1 cellular context compared by ENCODE assay signal in the genomic region with DNA sequence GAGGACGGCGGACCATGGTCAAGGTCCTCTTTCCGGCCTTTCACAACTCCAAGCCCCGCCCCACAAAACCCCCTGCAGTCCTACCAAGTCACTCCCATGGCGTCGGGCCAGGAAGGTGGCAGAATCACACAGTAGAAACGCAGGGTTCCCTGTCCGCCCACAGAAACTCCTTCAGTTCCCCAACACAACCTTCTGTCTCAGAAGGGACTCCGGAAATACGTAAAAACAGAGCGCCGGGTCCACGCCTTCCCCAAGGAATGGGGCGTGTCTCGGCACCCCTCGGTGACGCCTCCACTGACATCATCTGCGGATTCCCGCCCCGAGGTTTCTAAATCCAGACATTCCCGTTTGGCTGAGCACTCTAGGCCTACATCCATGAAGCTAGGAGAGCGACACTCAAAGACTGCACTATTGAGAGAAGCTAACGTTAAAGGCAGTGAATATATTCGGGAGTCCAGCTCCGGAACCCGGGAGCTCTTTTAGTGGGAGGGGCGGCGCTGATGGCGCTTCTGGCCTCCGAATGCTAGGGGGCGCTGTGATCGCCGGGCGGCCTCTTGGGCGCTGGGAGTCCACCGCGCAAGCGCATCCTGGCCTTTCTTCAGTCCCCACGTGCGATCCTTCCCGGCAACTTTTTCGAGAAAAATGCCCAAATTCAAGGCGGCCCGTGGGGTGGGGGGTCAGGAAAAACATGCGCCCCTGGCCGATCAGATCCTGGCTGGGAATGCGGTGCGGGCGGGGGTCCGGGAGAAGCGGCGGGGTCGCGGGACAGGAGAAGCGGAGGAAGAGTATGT.
A peak's percentile ranks its signal among the peaks of the same experiment; 100 is the strongest.
TF ChIP-seq lines count a peak whose summit lies in the region.

A gene with protein sequence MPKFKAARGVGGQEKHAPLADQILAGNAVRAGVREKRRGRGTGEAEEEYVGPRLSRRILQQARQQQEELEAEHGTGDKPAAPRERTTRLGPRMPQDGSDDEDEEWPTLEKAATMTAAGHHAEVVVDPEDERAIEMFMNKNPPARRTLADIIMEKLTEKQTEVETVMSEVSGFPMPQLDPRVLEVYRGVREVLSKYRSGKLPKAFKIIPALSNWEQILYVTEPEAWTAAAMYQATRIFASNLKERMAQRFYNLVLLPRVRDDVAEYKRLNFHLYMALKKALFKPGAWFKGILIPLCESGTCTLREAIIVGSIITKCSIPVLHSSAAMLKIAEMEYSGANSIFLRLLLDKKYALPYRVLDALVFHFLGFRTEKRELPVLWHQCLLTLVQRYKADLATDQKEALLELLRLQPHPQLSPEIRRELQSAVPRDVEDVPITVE (plus strand): TSS at position 579 of the 791 bp plus-strand sequence. CDS start 64 bp downstream, at position 643.
A gene with protein sequence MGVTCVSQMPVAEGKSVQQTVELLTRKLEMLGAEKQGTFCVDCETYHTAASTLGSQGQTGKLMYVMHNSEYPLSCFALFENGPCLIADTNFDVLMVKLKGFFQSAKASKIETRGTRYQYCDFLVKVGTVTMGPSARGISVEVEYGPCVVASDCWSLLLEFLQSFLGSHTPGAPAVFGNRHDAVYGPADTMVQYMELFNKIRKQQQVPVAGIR (minus strand): TSS at position 219 of the 791 bp plus-strand sequence. CDS start 121 bp downstream, at position 98.

TF ChIP-seq in GM12878, 131 proteins besides CTCF, POLR2A, EP300 and RAD21 (continues in another document):
- TF ChIP-seq BACH1 (IDR thresholded peaks at IDR 0.05; ENCODE audit: borderline replicate concordance) (no peak), NR2F1 (conservative IDR thresholded peaks at IDR 0.05) (no peak), HDGF (IDR thresholded peaks at IDR 0.05) (no peak; the same call in 1 of the 2 replicates), YBX1 (IDR thresholded peaks at IDR 0.05) (no peak), TCF7 (IDR thresholded peaks at IDR 0.05; ENCODE audit: borderline replicate concordance) (peak; percentile 37; the same call in 1 of the 2 replicates), RBBP5 (conservative IDR thresholded peaks at IDR 0.05) (no peak), CBX3 (IDR thresholded peaks at IDR 0.05; ENCODE audit: borderline replicate concordance, low read depth) (no peak), MYC (IDR thresholded peaks at IDR 0.05; ENCODE audit: insufficient read depth, insufficient read length, insufficient replicate concordance, low read length, severe bottlenecking) (peak; percentile 89), ZZZ3 (IDR thresholded peaks at IDR 0.05; ENCODE audit: control insufficient read depth, insufficient read length, low read depth) (no peak), CBX5 (IDR thresholded peaks at IDR 0.05; ENCODE audit: low read depth) (no peak), BHLHE40 (IDR thresholded peaks at IDR 0.05; ENCODE audit: borderline replicate concordance in 1 of 2, low read depth in 2 of 2, low read length in 1 of 2) (peak; percentile 86 to 91), MEF2B (IDR thresholded peaks at IDR 0.05; ENCODE audit: partially characterized antibody, poor library complexity, severe bottlenecking) (peak; percentile 37), TAF1 (IDR thresholded peaks at IDR 0.05; ENCODE audit: borderline replicate concordance, low read depth, low read length) (peak; percentile 64), IRF4 (IDR thresholded peaks at IDR 0.05; ENCODE audit: low read depth, low read length) (peak; percentile 43; the same call in 1 of the 2 replicates), SMAD5 (IDR thresholded peaks at IDR 0.05; ENCODE audit: low read depth) (no peak; the same call in 1 of the 2 replicates), RB1 (IDR thresholded peaks at IDR 0.05; ENCODE audit: borderline replicate concordance) (peak; percentile 98; the same call in 1 of the 2 replicates), MYB (IDR thresholded peaks at IDR 0.05; ENCODE audit: borderline replicate concordance, low read depth, low read length) (no peak), RELA (IDR thresholded peaks at IDR 0.05; ENCODE audit: borderline replicate concordance, partially characterized antibody) (peak; percentile 52), ETV6 (conservative IDR thresholded peaks at IDR 0.05 in 1 of 2, IDR thresholded peaks at IDR 0.05 in 1 of 2; ENCODE audit: borderline replicate concordance in 1 of 2, low read depth in 1 of 2) (peak in 1 of 2 experiments; percentile 36; a peak in 1 of 4 replicates), RFX5 (IDR thresholded peaks at IDR 0.05; ENCODE audit: low read depth, low read length) (no peak), BCL11A (IDR thresholded peaks at IDR 0.05; ENCODE audit: low read depth, low read length) (no peak), STAT1 (conservative IDR thresholded peaks at IDR 0.05) (peak; percentile 82; the same call in 1 of the 2 replicates), SIN3A (IDR thresholded peaks at IDR 0.05; ENCODE audit: low read depth, low read length) (peak; percentile 64; the same call in 1 of the 2 replicates), MXI1 (IDR thresholded peaks at IDR 0.05; ENCODE audit: low read depth, low read length) (peak; percentile 99), ZNF24 (IDR thresholded peaks at IDR 0.05) (no peak), NR2C2 (IDR thresholded peaks at IDR 0.05; ENCODE audit: borderline replicate concordance, control insufficient read depth, insufficient read length, low read depth) (no peak), ZNF384 (IDR thresholded peaks at IDR 0.05; ENCODE audit: borderline replicate concordance, low read depth, low read length) (peak; percentile 15; the same call in 1 of the 2 replicates), JUND (IDR thresholded peaks at IDR 0.05; ENCODE audit: low read depth, low read length) (0 out of 2 replicates have a peak, but pooled peaks have one; percentile 24)
- TF ChIP-seq, protein P1, sequence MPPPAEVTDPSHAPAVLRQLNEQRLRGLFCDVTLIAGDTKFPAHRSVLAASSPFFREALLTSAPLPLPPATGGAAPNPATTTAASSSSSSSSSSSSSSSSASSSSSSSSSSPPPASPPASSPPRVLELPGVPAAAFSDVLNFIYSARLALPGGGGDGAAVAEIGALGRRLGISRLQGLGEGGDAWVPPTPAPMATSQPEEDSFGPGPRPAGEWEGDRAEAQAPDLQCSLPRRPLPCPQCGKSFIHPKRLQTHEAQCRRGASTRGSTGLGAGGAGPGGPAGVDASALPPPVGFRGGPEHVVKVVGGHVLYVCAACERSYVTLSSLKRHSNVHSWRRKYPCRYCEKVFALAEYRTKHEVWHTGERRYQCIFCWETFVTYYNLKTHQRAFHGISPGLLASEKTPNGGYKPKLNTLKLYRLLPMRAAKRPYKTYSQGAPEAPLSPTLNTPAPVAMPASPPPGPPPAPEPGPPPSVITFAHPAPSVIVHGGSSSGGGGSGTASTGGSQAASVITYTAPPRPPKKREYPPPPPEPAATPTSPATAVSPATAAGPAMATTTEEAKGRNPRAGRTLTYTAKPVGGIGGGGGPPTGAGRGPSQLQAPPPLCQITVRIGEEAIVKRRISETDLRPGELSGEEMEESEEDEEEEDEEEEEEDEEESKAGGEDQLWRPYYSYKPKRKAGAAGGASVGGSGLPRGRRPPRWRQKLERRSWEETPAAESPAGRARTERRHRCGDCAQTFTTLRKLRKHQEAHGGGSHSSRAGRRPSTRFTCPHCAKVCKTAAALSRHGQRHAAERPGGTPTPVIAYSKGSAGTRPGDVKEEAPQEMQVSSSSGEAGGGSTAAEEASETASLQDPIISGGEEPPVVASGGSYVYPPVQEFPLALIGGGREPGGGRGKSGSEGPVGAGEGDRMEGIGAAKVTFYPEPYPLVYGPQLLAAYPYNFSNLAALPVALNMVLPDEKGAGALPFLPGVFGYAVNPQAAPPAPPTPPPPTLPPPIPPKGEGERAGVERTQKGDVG (CRISPR knock-in tag; IDR thresholded peaks at IDR 0.05) = no peak
- TF ChIP-seq, protein P2, sequence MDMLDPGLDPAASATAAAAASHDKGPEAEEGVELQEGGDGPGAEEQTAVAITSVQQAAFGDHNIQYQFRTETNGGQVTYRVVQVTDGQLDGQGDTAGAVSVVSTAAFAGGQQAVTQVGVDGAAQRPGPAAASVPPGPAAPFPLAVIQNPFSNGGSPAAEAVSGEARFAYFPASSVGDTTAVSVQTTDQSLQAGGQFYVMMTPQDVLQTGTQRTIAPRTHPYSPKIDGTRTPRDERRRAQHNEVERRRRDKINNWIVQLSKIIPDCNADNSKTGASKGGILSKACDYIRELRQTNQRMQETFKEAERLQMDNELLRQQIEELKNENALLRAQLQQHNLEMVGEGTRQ (IDR thresholded peaks at IDR 0.05; ENCODE audit: borderline replicate concordance, low read depth, low read length) = no peak
- TF ChIP-seq, protein P3, sequence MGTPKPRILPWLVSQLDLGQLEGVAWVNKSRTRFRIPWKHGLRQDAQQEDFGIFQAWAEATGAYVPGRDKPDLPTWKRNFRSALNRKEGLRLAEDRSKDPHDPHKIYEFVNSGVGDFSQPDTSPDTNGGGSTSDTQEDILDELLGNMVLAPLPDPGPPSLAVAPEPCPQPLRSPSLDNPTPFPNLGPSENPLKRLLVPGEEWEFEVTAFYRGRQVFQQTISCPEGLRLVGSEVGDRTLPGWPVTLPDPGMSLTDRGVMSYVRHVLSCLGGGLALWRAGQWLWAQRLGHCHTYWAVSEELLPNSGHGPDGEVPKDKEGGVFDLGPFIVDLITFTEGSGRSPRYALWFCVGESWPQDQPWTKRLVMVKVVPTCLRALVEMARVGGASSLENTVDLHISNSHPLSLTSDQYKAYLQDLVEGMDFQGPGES (IDR thresholded peaks at IDR 0.05) = no peak; the same call in 1 of the 2 replicates
- TF ChIP-seq, protein P4, sequence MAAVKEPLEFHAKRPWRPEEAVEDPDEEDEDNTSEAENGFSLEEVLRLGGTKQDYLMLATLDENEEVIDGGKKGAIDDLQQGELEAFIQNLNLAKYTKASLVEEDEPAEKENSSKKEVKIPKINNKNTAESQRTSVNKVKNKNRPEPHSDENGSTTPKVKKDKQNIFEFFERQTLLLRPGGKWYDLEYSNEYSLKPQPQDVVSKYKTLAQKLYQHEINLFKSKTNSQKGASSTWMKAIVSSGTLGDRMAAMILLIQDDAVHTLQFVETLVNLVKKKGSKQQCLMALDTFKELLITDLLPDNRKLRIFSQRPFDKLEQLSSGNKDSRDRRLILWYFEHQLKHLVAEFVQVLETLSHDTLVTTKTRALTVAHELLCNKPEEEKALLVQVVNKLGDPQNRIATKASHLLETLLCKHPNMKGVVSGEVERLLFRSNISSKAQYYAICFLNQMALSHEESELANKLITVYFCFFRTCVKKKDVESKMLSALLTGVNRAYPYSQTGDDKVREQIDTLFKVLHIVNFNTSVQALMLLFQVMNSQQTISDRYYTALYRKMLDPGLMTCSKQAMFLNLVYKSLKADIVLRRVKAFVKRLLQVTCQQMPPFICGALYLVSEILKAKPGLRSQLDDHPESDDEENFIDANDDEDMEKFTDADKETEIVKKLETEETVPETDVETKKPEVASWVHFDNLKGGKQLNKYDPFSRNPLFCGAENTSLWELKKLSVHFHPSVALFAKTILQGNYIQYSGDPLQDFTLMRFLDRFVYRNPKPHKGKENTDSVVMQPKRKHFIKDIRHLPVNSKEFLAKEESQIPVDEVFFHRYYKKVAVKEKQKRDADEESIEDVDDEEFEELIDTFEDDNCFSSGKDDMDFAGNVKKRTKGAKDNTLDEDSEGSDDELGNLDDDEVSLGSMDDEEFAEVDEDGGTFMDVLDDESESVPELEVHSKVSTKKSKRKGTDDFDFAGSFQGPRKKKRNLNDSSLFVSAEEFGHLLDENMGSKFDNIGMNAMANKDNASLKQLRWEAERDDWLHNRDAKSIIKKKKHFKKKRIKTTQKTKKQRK (IDR thresholded peaks at IDR 0.05; ENCODE audit: low read depth, low read length) = no peak
- TF ChIP-seq, protein P5, sequence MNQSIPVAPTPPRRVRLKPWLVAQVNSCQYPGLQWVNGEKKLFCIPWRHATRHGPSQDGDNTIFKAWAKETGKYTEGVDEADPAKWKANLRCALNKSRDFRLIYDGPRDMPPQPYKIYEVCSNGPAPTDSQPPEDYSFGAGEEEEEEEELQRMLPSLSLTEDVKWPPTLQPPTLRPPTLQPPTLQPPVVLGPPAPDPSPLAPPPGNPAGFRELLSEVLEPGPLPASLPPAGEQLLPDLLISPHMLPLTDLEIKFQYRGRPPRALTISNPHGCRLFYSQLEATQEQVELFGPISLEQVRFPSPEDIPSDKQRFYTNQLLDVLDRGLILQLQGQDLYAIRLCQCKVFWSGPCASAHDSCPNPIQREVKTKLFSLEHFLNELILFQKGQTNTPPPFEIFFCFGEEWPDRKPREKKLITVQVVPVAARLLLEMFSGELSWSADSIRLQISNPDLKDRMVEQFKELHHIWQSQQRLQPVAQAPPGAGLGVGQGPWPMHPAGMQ (IDR thresholded peaks at IDR 0.05; ENCODE audit: borderline replicate concordance) = no peak
- TF ChIP-seq, protein P6, sequence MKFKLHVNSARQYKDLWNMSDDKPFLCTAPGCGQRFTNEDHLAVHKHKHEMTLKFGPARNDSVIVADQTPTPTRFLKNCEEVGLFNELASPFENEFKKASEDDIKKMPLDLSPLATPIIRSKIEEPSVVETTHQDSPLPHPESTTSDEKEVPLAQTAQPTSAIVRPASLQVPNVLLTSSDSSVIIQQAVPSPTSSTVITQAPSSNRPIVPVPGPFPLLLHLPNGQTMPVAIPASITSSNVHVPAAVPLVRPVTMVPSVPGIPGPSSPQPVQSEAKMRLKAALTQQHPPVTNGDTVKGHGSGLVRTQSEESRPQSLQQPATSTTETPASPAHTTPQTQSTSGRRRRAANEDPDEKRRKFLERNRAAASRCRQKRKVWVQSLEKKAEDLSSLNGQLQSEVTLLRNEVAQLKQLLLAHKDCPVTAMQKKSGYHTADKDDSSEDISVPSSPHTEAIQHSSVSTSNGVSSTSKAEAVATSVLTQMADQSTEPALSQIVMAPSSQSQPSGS (IDR thresholded peaks at IDR 0.05; ENCODE audit: low read length) = peak; percentile 78
- TF ChIP-seq, protein P7, sequence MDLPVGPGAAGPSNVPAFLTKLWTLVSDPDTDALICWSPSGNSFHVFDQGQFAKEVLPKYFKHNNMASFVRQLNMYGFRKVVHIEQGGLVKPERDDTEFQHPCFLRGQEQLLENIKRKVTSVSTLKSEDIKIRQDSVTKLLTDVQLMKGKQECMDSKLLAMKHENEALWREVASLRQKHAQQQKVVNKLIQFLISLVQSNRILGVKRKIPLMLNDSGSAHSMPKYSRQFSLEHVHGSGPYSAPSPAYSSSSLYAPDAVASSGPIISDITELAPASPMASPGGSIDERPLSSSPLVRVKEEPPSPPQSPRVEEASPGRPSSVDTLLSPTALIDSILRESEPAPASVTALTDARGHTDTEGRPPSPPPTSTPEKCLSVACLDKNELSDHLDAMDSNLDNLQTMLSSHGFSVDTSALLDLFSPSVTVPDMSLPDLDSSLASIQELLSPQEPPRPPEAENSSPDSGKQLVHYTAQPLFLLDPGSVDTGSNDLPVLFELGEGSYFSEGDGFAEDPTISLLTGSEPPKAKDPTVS (IDR thresholded peaks at IDR 0.05; ENCODE audit: low read depth, low read length) = no peak
- TF ChIP-seq, protein P8, sequence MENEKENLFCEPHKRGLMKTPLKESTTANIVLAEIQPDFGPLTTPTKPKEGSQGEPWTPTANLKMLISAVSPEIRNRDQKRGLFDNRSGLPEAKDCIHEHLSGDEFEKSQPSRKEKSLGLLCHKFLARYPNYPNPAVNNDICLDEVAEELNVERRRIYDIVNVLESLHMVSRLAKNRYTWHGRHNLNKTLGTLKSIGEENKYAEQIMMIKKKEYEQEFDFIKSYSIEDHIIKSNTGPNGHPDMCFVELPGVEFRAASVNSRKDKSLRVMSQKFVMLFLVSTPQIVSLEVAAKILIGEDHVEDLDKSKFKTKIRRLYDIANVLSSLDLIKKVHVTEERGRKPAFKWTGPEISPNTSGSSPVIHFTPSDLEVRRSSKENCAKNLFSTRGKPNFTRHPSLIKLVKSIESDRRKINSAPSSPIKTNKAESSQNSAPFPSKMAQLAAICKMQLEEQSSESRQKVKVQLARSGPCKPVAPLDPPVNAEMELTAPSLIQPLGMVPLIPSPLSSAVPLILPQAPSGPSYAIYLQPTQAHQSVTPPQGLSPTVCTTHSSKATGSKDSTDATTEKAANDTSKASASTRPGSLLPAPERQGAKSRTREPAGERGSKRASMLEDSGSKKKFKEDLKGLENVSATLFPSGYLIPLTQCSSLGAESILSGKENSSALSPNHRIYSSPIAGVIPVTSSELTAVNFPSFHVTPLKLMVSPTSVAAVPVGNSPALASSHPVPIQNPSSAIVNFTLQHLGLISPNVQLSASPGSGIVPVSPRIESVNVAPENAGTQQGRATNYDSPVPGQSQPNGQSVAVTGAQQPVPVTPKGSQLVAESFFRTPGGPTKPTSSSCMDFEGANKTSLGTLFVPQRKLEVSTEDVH (IDR thresholded peaks at IDR 0.05; ENCODE audit: low read depth, partially characterized antibody) = peak; percentile 93
